In genomic region chr6:128437685-128438084, GRCh38 we compare ENCODE assay signal across 22 cellular contexts.
"Had no signal": no experiment of that assay in that cellular context is flagged by ENCODE, and none has a peak within 500 bp of the region (broad histone marks: within the 10 kb centered on the region; RNA-seq: fewer than 3 reads in every experiment).

No MANE protein-coding gene starts in this region.

- H3K27ac ChIP-seq: lower lobe of right lung, parathyroid adenoma, prostate gland, right atrium auricular region, stomach, thyroid gland, vagina had no signal

- H3K4me2 ChIP-seq: smooth muscle cell had no signal

- H3K4me1 Mint-ChIP-seq: immature natural killer cell had no signal

- ATAC-seq: lower lobe of right lung; natural killer cell treated with Interleukin-12 subunit alpha and Interleukin-12 subunit beta and Interleukin-15 and Interleukin-18, amount 100 ng/mL, for 72 hours; sciatic nerve had no signal

- H3K4me3 Mint-ChIP-seq: immature natural killer cell; natural killer cell treated with Interleukin-12 subunit alpha and Interleukin-12 subunit beta and Interleukin-15 and Interleukin-18, amount 100 ng/mL, for 72 hours; neural crest cell had no signal

- H3K79me2 ChIP-seq: parathyroid adenoma had no signal

- FAIRE-seq: frontal cortex had no signal

- H3K4me3 ChIP-seq: lower lobe of right lung, prostate gland, right atrium auricular region, smooth muscle cell, stomach, thyroid gland, vagina had no signal

- H3K36me3 ChIP-seq: lower lobe of right lung, prostate gland, right atrium auricular region, stomach, thyroid gland, vagina had no signal

- H3K9ac ChIP-seq: parathyroid adenoma had no signal

- H2AFZ ChIP-seq: parathyroid adenoma had no signal

- H3K27me3 Mint-ChIP-seq: natural killer cell treated with Interleukin-12 subunit alpha and Interleukin-12 subunit beta and Interleukin-15 and Interleukin-18, amount 100 ng/mL, for 72 hours had no signal

- DNase-seq: effector CD4-positive, alpha-beta T cell; immature natural killer cell; islet precursor cell; lower lobe of right lung; stimulated activated CD4-positive, alpha-beta T cell treated with anti-CD3 and anti-CD28 coated beads, Interleukin-12 subunit alpha, Interleukin-12 subunit beta, amount 100 ng/mL, for 4 hours; stimulated activated CD4-positive, alpha-beta T cell treated with anti-CD3 and anti-CD28 coated beads, Interleukin-1b, Interleukin-23, amount 100 ng/mL, for 48 hours; stimulated activated CD4-positive, alpha-beta T cell treated with anti-CD3 and anti-CD28 coated beads, Interleukin-4, amount 100 ng/mL, for 1 hour; stimulated activated CD8-positive, alpha-beta memory T cell treated with anti-CD3 and anti-CD28 coated beads, Interleukin-4, amount 100 ng/mL, for 48 hours; stimulated activated naive CD4-positive, alpha-beta T cell treated with Interleukin-2 at 50 U/mL for 16 hours; stomach; trophoblast cell had no signal

- H3K36me3 Mint-ChIP-seq: immature natural killer cell; natural killer cell treated with Interleukin-12 subunit alpha and Interleukin-12 subunit beta and Interleukin-15 and Interleukin-18, amount 100 ng/mL, for 72 hours had no signal

- H3K27ac Mint-ChIP-seq: immature natural killer cell; natural killer cell treated with Interleukin-12 subunit alpha and Interleukin-12 subunit beta and Interleukin-15 and Interleukin-18, amount 100 ng/mL, for 72 hours had no signal

- H3K4me1 ChIP-seq: lower lobe of right lung, parathyroid adenoma, prostate gland, thyroid gland had no signal

- H3K27me3 ChIP-seq: dorsolateral prefrontal cortex, right atrium auricular region, stomach, thyroid gland, vagina had no signal

- H3K9me3 ChIP-seq: lower lobe of right lung, prostate gland, right atrium auricular region, stomach, thyroid gland, vagina had no signal
